Comparison of ENCODE assay signal across 1 cellular context in the genomic region with DNA sequence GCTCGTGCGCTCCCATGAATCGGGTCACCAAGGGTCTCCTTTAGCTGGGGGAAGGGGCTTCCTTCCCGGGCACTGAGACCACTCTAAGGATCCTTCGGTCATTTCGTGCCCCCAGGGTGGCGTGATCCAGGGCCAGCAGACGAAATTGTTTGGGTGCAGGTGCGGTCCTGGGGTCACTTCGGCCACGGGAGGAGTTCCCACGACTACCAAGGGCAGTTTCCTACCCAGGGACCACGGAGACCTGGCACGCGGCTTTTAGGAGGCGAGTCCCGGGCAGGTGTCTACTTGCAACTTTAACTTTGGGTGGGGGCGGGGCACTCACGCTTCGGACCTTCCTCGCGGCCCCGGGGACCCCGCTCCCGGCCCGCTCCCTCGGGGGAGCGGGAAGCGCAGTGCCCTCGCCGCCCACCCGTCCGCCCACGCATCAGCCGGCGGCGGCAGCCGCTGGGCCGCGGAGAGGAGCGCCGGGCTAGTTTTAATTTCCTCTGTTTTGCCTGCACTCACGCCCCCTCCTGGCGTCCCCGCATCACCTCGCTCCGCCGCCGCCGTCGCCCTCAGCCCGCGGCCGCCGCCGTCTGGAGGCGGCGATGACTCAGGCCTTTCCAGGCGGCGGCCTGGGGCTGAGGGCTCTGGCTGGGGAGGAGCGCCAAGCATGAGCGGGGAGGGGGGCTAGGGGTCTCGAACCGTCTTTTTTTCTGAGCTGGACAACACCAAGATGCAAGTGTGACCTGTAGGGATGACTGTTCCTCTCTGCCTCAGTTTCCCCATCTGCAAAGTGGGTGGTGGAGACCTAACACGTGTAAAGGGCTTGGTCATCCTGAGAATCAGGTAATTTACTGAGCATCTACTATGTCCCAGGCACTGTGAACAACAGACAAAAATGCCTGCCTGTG.
TF ChIP-seq lines count a peak whose summit lies in the region.

No MANE protein-coding gene starts in this region.

TF ChIP-seq in HEK293, 187 proteins besides CTCF, POLR2A, EP300 and RAD21 (continued from another document):
- TF ChIP-seq, protein P1, sequence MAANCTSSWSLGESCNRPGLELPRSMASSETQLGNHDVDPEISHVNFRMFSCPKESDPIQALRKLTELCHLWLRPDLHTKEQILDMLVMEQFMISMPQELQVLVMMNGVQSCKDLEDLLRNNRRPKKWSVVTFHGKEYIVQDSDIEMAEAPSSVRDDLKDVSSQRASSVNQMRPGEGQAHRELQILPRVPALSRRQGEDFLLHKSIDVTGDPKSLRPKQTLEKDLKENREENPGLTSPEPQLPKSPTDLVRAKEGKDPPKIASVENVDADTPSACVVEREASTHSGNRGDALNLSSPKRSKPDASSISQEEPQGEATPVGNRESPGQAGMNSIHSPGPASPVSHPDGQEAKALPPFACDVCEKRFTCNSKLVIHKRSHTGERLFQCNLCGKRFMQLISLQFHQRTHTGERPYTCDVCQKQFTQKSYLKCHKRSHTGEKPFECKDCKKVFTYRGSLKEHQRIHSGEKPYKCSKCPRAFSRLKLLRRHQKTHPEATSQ (tag by site-specific recombination; IDR thresholded peaks at IDR 0.05), result no peak
- TF ChIP-seq ZNF518A (tag by site-specific recombination; conservative IDR thresholded peaks at IDR 0.05; ENCODE audit: low read depth), result no peak
- no peak for TF ChIP-seq BCL11A (tag by site-specific recombination; IDR thresholded peaks at IDR 0.05; ENCODE audit: low read depth)
- no peak for TF ChIP-seq ZNF624 (tag by site-specific recombination; IDR thresholded peaks at IDR 0.05)
- TF ChIP-seq ZNF629 (tag by site-specific recombination; IDR thresholded peaks at IDR 0.05), result peak; percentile 12; the same call in 1 of the 2 replicates
- TF ChIP-seq ZNF670 (tag by site-specific recombination; IDR thresholded peaks at IDR 0.05; ENCODE audit: low read depth), result no peak
- peak; percentile 92 for TF ChIP-seq ZNF660 (tag by site-specific recombination; IDR thresholded peaks at IDR 0.05)
- no peak for TF ChIP-seq ZNF433 (tag by site-specific recombination; IDR thresholded peaks at IDR 0.05; ENCODE audit: low read depth)
- no peak for TF ChIP-seq ZNF26 (tag by site-specific recombination; IDR thresholded peaks at IDR 0.05)
- no peak for TF ChIP-seq ZNF785 (tag by site-specific recombination; IDR thresholded peaks at IDR 0.05)
- TF ChIP-seq ZNF239 (tag by site-specific recombination; IDR thresholded peaks at IDR 0.05), result no peak
- peak; percentile 53 for TF ChIP-seq KLF9 (tag by site-specific recombination; IDR thresholded peaks at IDR 0.05; ENCODE audit: low read depth)
- no peak for TF ChIP-seq ZNF114 (tag by site-specific recombination; IDR thresholded peaks at IDR 0.05)
- TF ChIP-seq, protein P2, sequence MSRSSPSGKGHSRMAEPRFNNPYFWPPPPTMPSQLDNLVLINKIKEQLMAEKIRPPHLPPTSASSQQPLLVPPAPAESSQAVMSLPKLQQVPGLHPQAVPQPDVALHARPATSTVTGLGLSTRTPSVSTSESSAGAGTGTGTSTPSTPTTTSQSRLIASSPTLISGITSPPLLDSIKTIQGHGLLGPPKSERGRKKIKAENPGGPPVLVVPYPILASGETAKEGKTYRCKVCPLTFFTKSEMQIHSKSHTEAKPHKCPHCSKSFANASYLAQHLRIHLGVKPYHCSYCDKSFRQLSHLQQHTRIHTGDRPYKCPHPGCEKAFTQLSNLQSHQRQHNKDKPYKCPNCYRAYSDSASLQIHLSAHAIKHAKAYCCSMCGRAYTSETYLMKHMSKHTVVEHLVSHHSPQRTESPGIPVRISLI (tag by site-specific recombination; IDR thresholded peaks at IDR 0.05), result no peak
- peak; percentile 24; the same call in 1 of the 2 replicates for TF ChIP-seq ZNF223 (tag by site-specific recombination; IDR thresholded peaks at IDR 0.05)
